Comparison of ENCODE assay signal across 9 cellular contexts in the genomic region with DNA sequence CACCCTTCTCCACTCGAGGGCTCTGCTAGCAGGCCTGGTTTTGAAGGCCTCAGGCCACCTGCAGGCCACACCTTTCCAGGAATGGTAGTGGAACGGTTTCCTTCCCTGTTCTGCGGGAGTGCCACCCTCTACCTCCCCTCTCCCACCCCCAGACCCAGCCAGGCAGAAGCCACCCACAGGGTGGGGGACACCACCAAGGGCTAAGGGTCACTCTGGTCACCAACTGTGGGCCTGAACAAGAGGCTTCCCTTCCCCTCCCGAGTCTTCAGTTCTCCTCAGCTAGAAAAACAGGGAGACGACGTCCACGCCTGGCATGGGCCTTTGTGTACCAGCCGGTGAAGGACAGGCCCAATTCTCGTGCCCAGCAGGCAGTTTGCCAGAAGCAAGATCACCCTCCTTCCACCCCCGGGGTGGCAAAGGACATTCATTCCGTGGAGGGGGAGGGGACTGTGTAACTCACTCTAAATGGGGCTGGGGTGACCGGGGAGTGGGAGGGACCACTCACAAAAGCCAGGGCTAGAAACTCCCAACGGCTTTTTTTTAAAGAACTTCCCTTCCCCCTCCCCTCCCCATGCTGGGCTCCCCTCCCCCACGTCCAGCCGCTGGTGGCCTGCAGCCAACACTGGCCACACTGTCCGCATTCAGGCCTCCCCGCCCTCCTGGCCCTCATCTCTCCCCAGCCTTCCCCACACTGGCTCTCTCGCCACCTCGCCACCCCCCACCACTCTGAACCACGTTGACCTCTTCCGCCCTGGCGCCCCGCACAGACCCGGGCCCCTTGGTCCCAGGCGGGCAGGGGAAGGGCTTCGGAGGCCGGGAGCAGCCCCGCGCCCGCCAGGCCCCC. TPM values are rescaled to one million over a fixed set of nuclear protein-coding genes. Genes with fewer than 3 reads are reported as not detected.
DNase-seq lines count a peak whose midpoint lies in the region; ATAC-seq, FAIRE-seq and TF ChIP-seq lines count a peak whose summit lies in the region.
"Had no signal": no experiment of that assay in that cellular context is flagged by ENCODE, and none has a peak within 500 bp of the region (broad histone marks: within the 10 kb centered on the region; RNA-seq: fewer than 3 reads in every experiment).

No MANE protein-coding gene starts in this region.

- no peak overlapping the region for H4K12ac ChIP-seq in trophoblast cell (ENCODE audit: low read depth, low read length)

- H2BK120ac ChIP-seq in trophoblast cell (ENCODE audit: insufficient read depth, low read length, poor library complexity): no peak overlapping the region

- peak; percentile 80 for DNase-seq in H54 (ENCODE audit: insufficient read length, low spot score)
- DNase-seq in amniotic epithelial cell (ENCODE audit: low read depth): peak; percentile 51
- peak; percentile 81 to 82 for DNase-seq in hippocampal formation (lab: John Stamatoyannopoulos, UW)
- DNase-seq in trophoblast cell: no peak
- no peak for DNase-seq in activated CD4-positive, CD25-positive, alpha-beta regulatory T cell treated with anti-CD3 and anti-CD28 coated beads, Interleukin-2, amount 50 U/mL, for 72 hours
- no peak for DNase-seq in hepatic stellate cell (ENCODE audit: low spot score)
- no peak for DNase-seq in GDM1 (lab: John Stamatoyannopoulos, UW)

- H4K91ac ChIP-seq in trophoblast cell (ENCODE audit: low read depth, low read length): no peak overlapping the region

- ATAC-seq in GM18861 (IDR thresholded peaks at IDR 0.05; ENCODE audit: unreplicated experiment): no peak

- H3K27ac ChIP-seq in trophoblast cell (ENCODE audit: low read depth, low read length): no peak overlapping the region
- H3K27ac ChIP-seq: SJSA1 had no signal

- H2BK12ac ChIP-seq in trophoblast cell (ENCODE audit: low read length): no peak overlapping the region

- no peak overlapping the region for H2BK5ac ChIP-seq in trophoblast cell (ENCODE audit: low read depth, low read length, poor library complexity)

- no peak overlapping the region for H3K4me3 ChIP-seq in trophoblast cell (ENCODE audit: low read depth, low read length)
- H3K4me3 ChIP-seq: SJSA1 had no signal

- no peak overlapping the region for H3K4ac ChIP-seq in trophoblast cell (ENCODE audit: low read depth, low read length)

- H3K4me2 ChIP-seq in trophoblast cell (ENCODE audit: low read length): peak overlapping the region; percentile 62

- peaks cover 1 to 7% of the 10 kb centered on the region in 2 experiments for H3K36me3 ChIP-seq in trophoblast cell (ENCODE audit: control insufficient read depth in 1 of 2, insufficient read depth in 2 of 2, low read length in 2 of 2)

- peaks cover 13% of the 10 kb centered on the region for H3K9me3 ChIP-seq in trophoblast cell (ENCODE audit: insufficient read depth, low read depth, low read length)
- H3K9me3 ChIP-seq: SJSA1 had no signal

- no peak overlapping the region for H3K23ac ChIP-seq in trophoblast cell (ENCODE audit: low read length)

- H3K18ac ChIP-seq in trophoblast cell (ENCODE audit: low read length): no peak overlapping the region

- no CpG with 5 or more reads among the region's 30 CpGs for WGBS in trophoblast cell (ENCODE audit: extremely low coverage, insufficient coverage, insufficient read length)

- no peak overlapping the region for H2AK5ac ChIP-seq in trophoblast cell (ENCODE audit: low read length)

- FAIRE-seq in H54 (lab: Jason Lieb, UNC): no peak

- H3K27me3 ChIP-seq in trophoblast cell (ENCODE audit: insufficient read depth, low read length): peaks cover 64% of the 10 kb centered on the region
- H3K27me3 ChIP-seq: SJSA1 had no signal

- H4K8ac ChIP-seq in trophoblast cell (ENCODE audit: low read depth, low read length): no peak overlapping the region

- no peak overlapping the region for H2AFZ ChIP-seq in trophoblast cell (ENCODE audit: insufficient read depth, low read length, poor library complexity)

- no peak overlapping the region for H3K9ac ChIP-seq in trophoblast cell (ENCODE audit: low read length)

- H3K14ac ChIP-seq in trophoblast cell (ENCODE audit: low read length): no peak overlapping the region

- no peaks in the 10 kb centered on the region for H3K79me2 ChIP-seq in trophoblast cell (ENCODE audit: control insufficient read depth, insufficient read depth, low read length, poor library complexity)

- peaks cover 22 to 23% of the 10 kb centered on the region in 2 experiments for H3K4me1 ChIP-seq in trophoblast cell (ENCODE audit: control insufficient read depth in 1 of 2, insufficient read depth in 2 of 2, low read length in 2 of 2)

- no peaks in the 10 kb centered on the region for H3K79me1 ChIP-seq in trophoblast cell (ENCODE audit: low read length)

- no peak for TF ChIP-seq POLR2A in H54 (IDR thresholded peaks at IDR 0.05; ENCODE audit: low read depth, low read length)

RNA-seq across cellular contexts. Expression of gene CBX4, which starts 7.7 kb away (rescaled TPM):
- 17.8 and 20.5 TPM in 2 replicates for polyA plus RNA-seq in trophoblast cell (2013)

RNA-seq across cellular contexts. Expression of gene CBX8, which starts 34.7 kb away (rescaled TPM):
- polyA plus RNA-seq in trophoblast cell (2013): 1.2 and 1.5 TPM in 2 replicates

RNA-seq across cellular contexts. Expression of gene CBX2, which starts 53.6 kb away (rescaled TPM):
- polyA plus RNA-seq in trophoblast cell (2013): 11.0 and 11.7 TPM in 2 replicates

Comparison
In these comparisons a context has a peak if more than half of its experiments do, and no peak if none do; other contexts are left out.
1. DNase-seq: peak in H54 (single experiment), amniotic epithelial cell (single experiment) and hippocampal formation (2 of 2); none in trophoblast cell (0 of 2), activated CD4-positive, CD25-positive, alpha-beta regulatory T cell treated with anti-CD3 and anti-CD28 coated beads, Interleukin-2, amount 50 U/mL, for 72 hours (single experiment), hepatic stellate cell (single experiment) and GDM1 (single experiment).